In the genomic region with DNA sequence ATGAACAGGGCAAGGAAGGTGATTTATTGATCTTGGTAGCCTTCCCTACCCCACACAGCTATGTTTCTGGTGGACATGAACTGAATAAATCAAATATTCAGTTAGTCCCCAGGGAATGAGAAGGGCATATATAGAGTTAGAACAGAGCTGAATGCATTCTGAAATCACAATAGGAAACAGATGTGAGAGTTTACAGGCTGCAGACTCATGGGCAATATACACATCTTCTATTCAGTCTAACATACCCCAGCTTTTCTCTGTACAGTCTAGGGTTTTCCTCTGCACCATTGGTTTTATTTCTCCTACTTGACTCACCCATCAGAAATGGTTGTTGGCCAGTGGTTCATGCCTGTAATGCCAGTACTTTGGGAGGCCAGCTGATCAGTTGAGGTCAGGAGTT, we compare ENCODE assay signal across 16 cellular contexts. TPM values are rescaled to one million over a fixed set of nuclear protein-coding genes. Genes with fewer than 3 reads are reported as not detected.
A peak's percentile ranks its signal among the peaks of the same experiment; 100 is the strongest.
DNase-seq lines count a peak whose midpoint lies in the region; TF ChIP-seq lines count a peak whose summit lies in the region.
"Had no signal": no experiment of that assay in that cellular context is flagged by ENCODE, and none has a peak within 500 bp of the region (broad histone marks: within the 10 kb centered on the region; RNA-seq: fewer than 3 reads in every experiment).

No MANE protein-coding gene starts in this region.

- POLR2A ChIA-PET in A673 (lab: Charles Lee; ENCODE audit: low non-redundant PET) = no interaction called here
- POLR2A ChIA-PET in CD4-positive, alpha-beta memory T cell (lab: Charles Lee; ENCODE audit: partially characterized antibody) = no interaction called here

- peaks cover 0 to 3% of the 10 kb centered on the region in 2 donors for H3K27me3 Mint-ChIP-seq in CD4-positive, alpha-beta memory T cell
- peaks cover 13% of the 10 kb centered on the region for H3K27me3 Mint-ChIP-seq in activated naive CD4-positive, alpha-beta T cell treated with anti-CD3 and anti-CD28 coated beads, Interleukin-2, amount 10 ng/mL, durations not matched to agents 7 days and 5 days
- peaks cover 3% of the 10 kb centered on the region for H3K27me3 Mint-ChIP-seq in activated T-helper 1 cell treated with anti-CD3 and anti-CD28 coated beads, Interleukin-12 subunit alpha, Interleukin-12 subunit beta, Interleukin-2, Interleukin-4 antibody, amounts not matched to agents 30 ng/mL and 10 ng/mL and 1 ng/mL, durations not matched to agents 14 hours and 24 hours and 36 hours (ENCODE audit: insufficient read depth)

- H3K4me1 ChIP-seq in A673 (ENCODE audit: insufficient read depth, low read length, poor library complexity, severe bottlenecking) (no peaks in the 10 kb centered on the region), adipocyte (ENCODE audit: control insufficient read depth, insufficient read depth, low read length) (peaks cover 18% of the 10 kb centered on the region)
- H3K4me1 ChIP-seq in CD4-positive, alpha-beta memory T cell (ENCODE audit: insufficient read depth, low read length) = no peaks in the 10 kb centered on the region

- no peak overlapping the region for H3K4me3 Mint-ChIP-seq in CD4-positive, alpha-beta memory T cell
- no peak overlapping the region for H3K4me3 Mint-ChIP-seq in activated naive CD4-positive, alpha-beta T cell treated with anti-CD3 and anti-CD28 coated beads, Interleukin-2, amount 10 ng/mL, durations not matched to agents 7 days and 5 days
- H3K4me3 Mint-ChIP-seq in activated T-helper 1 cell treated with anti-CD3 and anti-CD28 coated beads, Interleukin-12 subunit alpha, Interleukin-12 subunit beta, Interleukin-2, Interleukin-4 antibody, amounts not matched to agents 30 ng/mL and 10 ng/mL and 1 ng/mL, durations not matched to agents 14 hours and 24 hours and 36 hours = no peak overlapping the region
- H3K4me3 Mint-ChIP-seq: H9 had no signal

- H3K36me3 ChIP-seq in A673 (ENCODE audit: insufficient read depth, low read length, poor library complexity, severe bottlenecking) (no peaks in the 10 kb centered on the region), adipocyte (ENCODE audit: control insufficient read depth, insufficient read depth, low read length, severe bottlenecking) (no peaks in the 10 kb centered on the region)
- no peaks in the 10 kb centered on the region for H3K36me3 ChIP-seq in CD4-positive, alpha-beta memory T cell (ENCODE audit: insufficient read depth, low read length)

- peak; percentile 43 for DNase-seq in A673 (ENCODE audit: low spot score)
- peak; percentile 66 for DNase-seq in GM04504 (ENCODE audit: low read depth)
- DNase-seq in adipocyte (ENCODE audit: low read depth) = peak; percentile 86
- DNase-seq in fibroblast of the conjunctiva (ENCODE audit: low read depth) = peak; percentile 83
- DNase-seq in CD4-positive, alpha-beta memory T cell = no peak
- DNase-seq in activated naive CD4-positive, alpha-beta T cell treated with anti-CD3 and anti-CD28 coated beads, Interleukin-2, amount 10 ng/mL, durations not matched to agents 7 days and 5 days = no peak
- no peak for DNase-seq in NCI-H446 treated with DMSO at 0.1 percent for 48 hours (lab: John Stamatoyannopoulos, UW)
- DNase-seq in activated T-helper 1 cell treated with anti-CD3 and anti-CD28 coated beads, Interleukin-12 subunit alpha, Interleukin-12 subunit beta, Interleukin-2, Interleukin-4 antibody, amounts not matched to agents 30 ng/mL and 10 ng/mL and 1 ng/mL, durations not matched to agents 14 hours and 24 hours and 36 hours (ENCODE audit: low spot score) = no peak
- DNase-seq: AML-193; Calu3; CD4-positive, CD25-positive, alpha-beta regulatory T cell; H9; NCI-H1436 treated with DMSO at 0.1 percent for 48 hours; NCI-H2081 treated with DMSO at 0.1 percent for 48 hours; NCI-H526; PC-3 had no signal

- H3K9me3 ChIP-seq in A673 (ENCODE audit: low read depth, low read length, poor library complexity, severe bottlenecking) = no peaks in the 10 kb centered on the region
- peaks cover 3% of the 10 kb centered on the region for H3K9me3 ChIP-seq in adipocyte (ENCODE audit: control insufficient read depth, low read length)
- no peaks in the 10 kb centered on the region for H3K9me3 ChIP-seq in CD4-positive, alpha-beta memory T cell (ENCODE audit: control insufficient read depth in 1 of 2, low read length in 2 of 2)

- H3K27ac ChIP-seq in A673 (ENCODE audit: low read depth, low read length, poor library complexity, severe bottlenecking) = no peak overlapping the region
- H3K27ac ChIP-seq in CD4-positive, alpha-beta memory T cell (ENCODE audit: low read depth, low read length) = no peak overlapping the region

- no TSS peak for BruUV-seq in A673 (replicated peaks; lab: Mats Ljungman, UMichigan)

- peak overlapping the region in 1 of 7 donors; percentile 44 for H3K27ac Mint-ChIP-seq in CD4-positive, alpha-beta memory T cell
- no peak overlapping the region for H3K27ac Mint-ChIP-seq in activated naive CD4-positive, alpha-beta T cell treated with anti-CD3 and anti-CD28 coated beads, Interleukin-2, amount 10 ng/mL, durations not matched to agents 7 days and 5 days
- H3K27ac Mint-ChIP-seq in activated T-helper 1 cell treated with anti-CD3 and anti-CD28 coated beads, Interleukin-12 subunit alpha, Interleukin-12 subunit beta, Interleukin-2, Interleukin-4 antibody, amounts not matched to agents 30 ng/mL and 10 ng/mL and 1 ng/mL, durations not matched to agents 14 hours and 24 hours and 36 hours = no peak overlapping the region
- H3K27ac Mint-ChIP-seq: H9 had no signal

- no peaks in the 10 kb centered on the region for H3K4me1 Mint-ChIP-seq in CD4-positive, alpha-beta memory T cell
- H3K4me1 Mint-ChIP-seq in activated naive CD4-positive, alpha-beta T cell treated with anti-CD3 and anti-CD28 coated beads, Interleukin-2, amount 10 ng/mL, durations not matched to agents 7 days and 5 days = no peaks in the 10 kb centered on the region
- no peaks in the 10 kb centered on the region for H3K4me1 Mint-ChIP-seq in activated T-helper 1 cell treated with anti-CD3 and anti-CD28 coated beads, Interleukin-12 subunit alpha, Interleukin-12 subunit beta, Interleukin-2, Interleukin-4 antibody, amounts not matched to agents 30 ng/mL and 10 ng/mL and 1 ng/mL, durations not matched to agents 14 hours and 24 hours and 36 hours (ENCODE audit: low read depth)
- H3K4me1 Mint-ChIP-seq: CD4-positive, CD25-positive, alpha-beta regulatory T cell had no signal

- H3K27me3 ChIP-seq in A673 (replicated peaks; ENCODE audit: insufficient read depth, low read depth, low read length, poor library complexity) (no peaks in the 10 kb centered on the region), adipocyte (replicated peaks; ENCODE audit: control insufficient read depth, insufficient read depth, low read length) (no peaks in the 10 kb centered on the region)
- H3K27me3 ChIP-seq in CD4-positive, alpha-beta memory T cell (ENCODE audit: insufficient read depth, low read length) = no peaks in the 10 kb centered on the region

- no peaks in the 10 kb centered on the region for H3K36me3 Mint-ChIP-seq in CD4-positive, alpha-beta memory T cell
- no peaks in the 10 kb centered on the region for H3K36me3 Mint-ChIP-seq in activated naive CD4-positive, alpha-beta T cell treated with anti-CD3 and anti-CD28 coated beads, Interleukin-2, amount 10 ng/mL, durations not matched to agents 7 days and 5 days
- no peaks in the 10 kb centered on the region for H3K36me3 Mint-ChIP-seq in activated T-helper 1 cell treated with anti-CD3 and anti-CD28 coated beads, Interleukin-12 subunit alpha, Interleukin-12 subunit beta, Interleukin-2, Interleukin-4 antibody, amounts not matched to agents 30 ng/mL and 10 ng/mL and 1 ng/mL, durations not matched to agents 14 hours and 24 hours and 36 hours (ENCODE audit: low read depth)
- H3K36me3 Mint-ChIP-seq: CD4-positive, CD25-positive, alpha-beta regulatory T cell had no signal

- TF ChIP-seq CTCF in A673 (conservative IDR thresholded peaks at IDR 0.05; ENCODE audit: low read depth, low read length) = no peak

- intact Hi-C loops in A673 (cut with micrococcal nuclease; ENCODE audit: unreplicated experiment) = no loop called here
- intact Hi-C loops in CD4-positive, alpha-beta memory T cell (cut with micrococcal nuclease) = no loop called here
- intact Hi-C loops in activated T-helper 1 cell treated with anti-CD3 and anti-CD28 coated beads, Interleukin-12 subunit alpha, Interleukin-12 subunit beta, Interleukin-2, Interleukin-4 antibody, amounts not matched to agents 30 ng/mL and 10 ng/mL and 1 ng/mL, durations not matched to agents 14 hours and 24 hours and 36 hours (cut with micrococcal nuclease) = no loop called here

- CTCF ChIA-PET in A673 (lab: Charles Lee) = interaction anchor here (0.6 kb wide), 1 partner anchor 55 kb away, joined by 4 read pairs; no protein-coding TSS in a partner anchor
- CTCF ChIA-PET in CD4-positive, alpha-beta memory T cell (lab: Charles Lee; ENCODE audit: partially characterized antibody) = interaction anchor here (1.0 to 2.2 kb wide), 4 partner anchors 17 to 259 kb away, joined by 3 to 6 read pairs (median 4); no protein-coding TSS in a partner anchor
- CTCF ChIA-PET in activated naive CD4-positive, alpha-beta T cell treated with anti-CD3 and anti-CD28 coated beads, Interleukin-2, amount 10 ng/mL, durations not matched to agents 7 days and 5 days (lab: Charles Lee) = no interaction called here

- H3K9me3 Mint-ChIP-seq in CD4-positive, alpha-beta memory T cell = no peaks in the 10 kb centered on the region
- H3K9me3 Mint-ChIP-seq in activated naive CD4-positive, alpha-beta T cell treated with anti-CD3 and anti-CD28 coated beads, Interleukin-2, amount 10 ng/mL, durations not matched to agents 7 days and 5 days = no peaks in the 10 kb centered on the region
- H3K9me3 Mint-ChIP-seq in activated T-helper 1 cell treated with anti-CD3 and anti-CD28 coated beads, Interleukin-12 subunit alpha, Interleukin-12 subunit beta, Interleukin-2, Interleukin-4 antibody, amounts not matched to agents 30 ng/mL and 10 ng/mL and 1 ng/mL, durations not matched to agents 14 hours and 24 hours and 36 hours = no peaks in the 10 kb centered on the region
- H3K9me3 Mint-ChIP-seq: CD4-positive, CD25-positive, alpha-beta regulatory T cell had no signal

- H3K4me3 ChIP-seq in A673 (ENCODE audit: low read depth, low read length, poor library complexity, severe bottlenecking) (no peak overlapping the region), adipocyte (ENCODE audit: low read length) (no peak overlapping the region)
- H3K4me3 ChIP-seq in CD4-positive, alpha-beta memory T cell (ENCODE audit: low read length in 2 of 2) = no peak overlapping the region

- no peak overlapping the region for H3K9ac ChIP-seq in adipocyte (ENCODE audit: low read length)

RNA-seq across cellular contexts. Expression of a gene that starts 7.3 kb away (rescaled TPM):
- total RNA-seq in A673 (2021) = 37.8 and 38.1 TPM in 2 replicates
- total RNA-seq in CD4-positive, alpha-beta memory T cell = 10 to 100 TPM; 30.2 to 35.3 TPM
- polyA plus RNA-seq in CD4-positive, alpha-beta memory T cell = 10 to 100 TPM; 12.1 to 12.9 TPM
- total RNA-seq in activated T-helper 1 cell treated with anti-CD3 and anti-CD28 coated beads, Interleukin-12 subunit alpha, Interleukin-12 subunit beta, Interleukin-2, Interleukin-4 antibody, amounts not matched to agents 30 ng/mL and 10 ng/mL and 1 ng/mL, durations not matched to agents 14 hours and 24 hours and 36 hours = 15.9 and 17.9 TPM in 2 replicates

RNA-seq across cellular contexts. Expression of a gene that starts 25.5 kb away (rescaled TPM):
- total RNA-seq in A673 (2021) = 1,775 and 1,894 TPM in 2 replicates
- 100 to 1,000 TPM; 289 to 333 TPM for total RNA-seq in CD4-positive, alpha-beta memory T cell
- polyA plus RNA-seq in CD4-positive, alpha-beta memory T cell = 100 to 1,000 TPM; 750 to 868 TPM
- 1,823 and 1,852 TPM in 2 replicates for total RNA-seq in activated T-helper 1 cell treated with anti-CD3 and anti-CD28 coated beads, Interleukin-12 subunit alpha, Interleukin-12 subunit beta, Interleukin-2, Interleukin-4 antibody, amounts not matched to agents 30 ng/mL and 10 ng/mL and 1 ng/mL, durations not matched to agents 14 hours and 24 hours and 36 hours

Comparison
In these comparisons a context has a peak if more than half of its experiments do, and no peak if none do; other contexts are left out.
1. DNase-seq: peak in A673 (single experiment), GM04504 (single experiment), adipocyte (single experiment) and fibroblast of the conjunctiva (single experiment); none in CD4-positive, alpha-beta memory T cell (0 of 5), activated naive CD4-positive, alpha-beta T cell treated with anti-CD3 and anti-CD28 coated beads, Interleukin-2, amount 10 ng/mL, durations not matched to agents 7 days and 5 days (single experiment), NCI-H446 treated with DMSO at 0.1 percent for 48 hours (single experiment) and activated T-helper 1 cell treated with anti-CD3 and anti-CD28 coated beads, Interleukin-12 subunit alpha, Interleukin-12 subunit beta, Interleukin-2, Interleukin-4 antibody, amounts not matched to agents 30 ng/mL and 10 ng/mL and 1 ng/mL, durations not matched to agents 14 hours and 24 hours and 36 hours (single experiment).